Comparison of ENCODE assay signal across 8 cellular contexts in the genomic region with DNA sequence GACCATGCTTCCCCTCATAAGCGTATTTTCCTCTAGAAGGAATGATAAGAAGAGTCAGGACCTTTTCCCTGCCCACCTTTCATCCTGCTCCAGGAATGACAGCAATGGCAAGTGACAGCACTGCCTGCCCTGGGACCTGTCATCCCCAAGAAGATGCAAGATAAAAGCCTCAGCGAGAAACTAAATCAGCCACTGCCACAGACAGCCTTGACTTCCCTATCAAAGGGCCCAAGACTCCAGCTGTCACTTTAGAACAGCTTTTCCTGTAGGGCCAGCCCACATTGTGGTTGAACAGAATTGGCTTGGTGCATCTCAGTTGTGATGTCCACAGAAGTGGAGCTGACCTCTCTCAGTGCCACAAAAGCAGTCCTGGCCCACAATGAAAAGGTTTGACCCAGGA. TPM values are rescaled to one million over a fixed set of nuclear protein-coding genes. Genes with fewer than 3 reads are reported as not detected.
DNase-seq lines count a peak whose midpoint lies in the region; ATAC-seq lines count a peak whose summit lies in the region.

No MANE protein-coding gene starts in this region.

- DNase-seq in HUDEP-2 (lab: John Stamatoyannopoulos, UW; ENCODE audit: unreplicated experiment in 76 of 76) (peak in 70 of 76 experiments; percentile 16 to 80 (median 54)), NCI-H146 treated with DMSO at 0.1 percent for 48 hours (lab: John Stamatoyannopoulos, UW; ENCODE audit: unreplicated experiment) (no peak), germinal center (ENCODE audit: low spot score) (no peak)
- DNase-seq in activated naive CD8-positive, alpha-beta T cell treated with anti-CD3 and anti-CD28 coated beads, Interleukin-2, amount 10 ng/mL, durations not matched to agents 7 days and 5 days, result no peak

- peak overlapping the region; percentile 97 for H3K27ac Mint-ChIP-seq in activated naive CD8-positive, alpha-beta T cell treated with anti-CD3 and anti-CD28 coated beads, Interleukin-2, amount 10 ng/mL, durations not matched to agents 7 days and 5 days

- H3K4me3 ChIP-seq in ACC112 (ENCODE audit: low read depth, low read length), result peak overlapping the region; percentile 96
- H3K4me3 ChIP-seq in mesodermal cell (ENCODE audit: extremely low read depth, insufficient read depth, low read length, poor library complexity, severe bottlenecking), result peak overlapping the region; percentile 100

- POLR2A ChIA-PET in activated naive CD8-positive, alpha-beta T cell treated with anti-CD3 and anti-CD28 coated beads, Interleukin-2, amount 10 ng/mL, durations not matched to agents 7 days and 5 days (lab: Charles Lee), result interaction anchor here (0.5 to 2.1 kb wide), 8 partner anchors 17 to 72 kb away, joined by 3 to 14 read pairs (median 6); partner anchors contain the start of genes FAM32A and HSH2D

- ATAC-seq in activated naive CD8-positive, alpha-beta T cell treated with anti-CD3 and anti-CD28 coated beads, Interleukin-2, amount 10 ng/mL, durations not matched to agents 7 days and 5 days (ENCODE audit: low read depth), result no peak
- ATAC-seq in GM21390 (IDR thresholded peaks at IDR 0.05; ENCODE audit: unreplicated experiment) (no peak), HG02840 (IDR thresholded peaks at IDR 0.05; ENCODE audit: low FRiP score, unreplicated experiment) (no peak)

- H3K27me3 Mint-ChIP-seq in activated naive CD8-positive, alpha-beta T cell treated with anti-CD3 and anti-CD28 coated beads, Interleukin-2, amount 10 ng/mL, durations not matched to agents 7 days and 5 days, result no peaks in the 10 kb centered on the region

- H2AFZ ChIP-seq in ACC112 (ENCODE audit: low read length, unreplicated experiment), result no peak overlapping the region

- H3K4me3 Mint-ChIP-seq in activated naive CD8-positive, alpha-beta T cell treated with anti-CD3 and anti-CD28 coated beads, Interleukin-2, amount 10 ng/mL, durations not matched to agents 7 days and 5 days, result peak overlapping the region; percentile 95

- no peaks in the 10 kb centered on the region for H3K9me3 Mint-ChIP-seq in activated naive CD8-positive, alpha-beta T cell treated with anti-CD3 and anti-CD28 coated beads, Interleukin-2, amount 10 ng/mL, durations not matched to agents 7 days and 5 days

- H3K36me3 ChIP-seq in ACC112 (ENCODE audit: insufficient read depth, low read length), result no peaks in the 10 kb centered on the region
- peaks cover 39% of the 10 kb centered on the region for H3K36me3 ChIP-seq in mesodermal cell (ENCODE audit: control insufficient read depth, insufficient read depth, low read length)

- H3K4me1 ChIP-seq in ACC112 (ENCODE audit: control insufficient read depth, insufficient read depth, low read length, unreplicated experiment) (peaks cover 5% of the 10 kb centered on the region), mesodermal cell (ENCODE audit: control insufficient read depth, insufficient read depth, low read length, poor library complexity, severe bottlenecking) (peaks cover 14% of the 10 kb centered on the region)

- no peaks in the 10 kb centered on the region for H3K9me3 ChIP-seq in mesodermal cell (ENCODE audit: control insufficient read depth, low read length)

- H3K27ac ChIP-seq in ACC112 (ENCODE audit: low read depth, low read length), result no peak overlapping the region
- H3K27ac ChIP-seq in mesodermal cell (ENCODE audit: low read depth, low read length, severe bottlenecking), result peak overlapping the region; percentile 10

- peaks cover 36% of the 10 kb centered on the region for H3K4me1 Mint-ChIP-seq in activated naive CD8-positive, alpha-beta T cell treated with anti-CD3 and anti-CD28 coated beads, Interleukin-2, amount 10 ng/mL, durations not matched to agents 7 days and 5 days

- 83 to 92% methylated on average over 1 of the region's 2 CpGs for WGBS in mesodermal cell (ENCODE audit: insufficient coverage in 2 of 2), 2 experiments

- H3K79me2 ChIP-seq in ACC112 (ENCODE audit: control insufficient read depth, insufficient read depth, low read length, unreplicated experiment), result peaks cover 37% of the 10 kb centered on the region

- peaks cover 12% of the 10 kb centered on the region for H3K36me3 Mint-ChIP-seq in activated naive CD8-positive, alpha-beta T cell treated with anti-CD3 and anti-CD28 coated beads, Interleukin-2, amount 10 ng/mL, durations not matched to agents 7 days and 5 days

- H3K27me3 ChIP-seq in ACC112 (ENCODE audit: insufficient read depth, low read length), result no peaks in the 10 kb centered on the region

RNA-seq across cellular contexts. Expression of gene RAB8A, which starts 1.1 kb away (rescaled TPM):
- 100 to 1,000 TPM; 133 to 153 TPM for total RNA-seq in activated naive CD8-positive, alpha-beta T cell treated with anti-CD3 and anti-CD28 coated beads, Interleukin-2, amount 10 ng/mL, durations not matched to agents 7 days and 5 days
- 46.7 TPM for polyA plus RNA-seq in mesodermal cell (2013, experiment 1 of 2)
- polyA plus RNA-seq in mesodermal cell (2013, experiment 2 of 2), result 50.4 TPM

RNA-seq across cellular contexts. Expression of gene HSH2D, which starts 30.7 kb away (rescaled TPM):
- total RNA-seq in activated naive CD8-positive, alpha-beta T cell treated with anti-CD3 and anti-CD28 coated beads, Interleukin-2, amount 10 ng/mL, durations not matched to agents 7 days and 5 days, result 10 to 100 TPM; 72.5 to 80.6 TPM
- not detected for polyA plus RNA-seq in mesodermal cell (2013, experiment 1 of 2)
- not detected for polyA plus RNA-seq in mesodermal cell (2013, experiment 2 of 2)

RNA-seq across cellular contexts. Expression of gene TPM4, which starts 36.5 kb away (rescaled TPM):
- total RNA-seq in activated naive CD8-positive, alpha-beta T cell treated with anti-CD3 and anti-CD28 coated beads, Interleukin-2, amount 10 ng/mL, durations not matched to agents 7 days and 5 days, result 100 to 1,000 TPM; 278 to 282 TPM
- 901 TPM for polyA plus RNA-seq in mesodermal cell (2013, experiment 1 of 2)
- 852 TPM for polyA plus RNA-seq in mesodermal cell (2013, experiment 2 of 2)

Comparison
In these comparisons a context has a peak if more than half of its experiments do, and no peak if none do; other contexts are left out.
1. DNase-seq: peak in HUDEP-2 (70 of 76); none in activated naive CD8-positive, alpha-beta T cell treated with anti-CD3 and anti-CD28 coated beads, Interleukin-2, amount 10 ng/mL, durations not matched to agents 7 days and 5 days (single experiment), NCI-H146 treated with DMSO at 0.1 percent for 48 hours (single experiment) and germinal center (single experiment).